ENCODE assay signal across 20 cellular contexts in the genomic region with DNA sequence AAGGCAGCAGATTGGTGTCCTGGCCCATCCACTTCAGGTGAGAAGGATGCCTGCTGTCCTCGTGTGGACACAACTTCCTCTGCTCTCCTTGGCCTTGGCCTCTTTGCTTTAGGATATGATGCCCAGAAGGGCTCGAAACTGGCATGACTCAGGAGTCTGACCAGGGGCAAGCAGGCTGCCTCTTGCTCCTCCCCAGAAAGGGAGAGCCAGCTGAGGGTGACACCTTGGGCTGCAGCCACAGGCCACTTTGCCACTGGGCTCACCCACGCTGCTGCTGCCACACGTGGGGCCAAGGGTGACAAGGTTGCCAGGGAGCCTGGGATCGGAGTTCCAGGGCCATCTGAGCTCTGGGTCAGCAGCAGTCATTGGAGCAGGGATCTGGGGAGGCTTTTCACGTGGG.
DNase-seq lines count a peak whose midpoint lies in the region; ATAC-seq and TF ChIP-seq lines count a peak whose summit lies in the region.
"Had no signal": no experiment of that assay in that cellular context is flagged by ENCODE, and none has a peak within 500 bp of the region (broad histone marks: within the 10 kb centered on the region; RNA-seq: fewer than 3 reads in every experiment).

No MANE protein-coding gene starts in this region.

- peaks cover 29% of the 10 kb centered on the region for H3K27me3 Mint-ChIP-seq in activated T-helper 17 cell treated with anti-CD3 and anti-CD28 coated beads, Interleukin-2, amount 50 U/mL, for 72 hours

- peak overlapping the region; percentile 99 for H3K27ac ChIP-seq in VCaP
- peak overlapping the region in 3 of 4 donors; percentile 77 to 92 (median 79) for H3K27ac ChIP-seq in esophagus squamous epithelium
- peak overlapping the region; percentile 72 to 75 for H3K27ac ChIP-seq in prostate gland
- H3K27ac ChIP-seq in tibial artery = peak overlapping the region; percentile 90 to 93
- H3K27ac ChIP-seq: GM23248, SK-N-MC had no signal

- no peak for DNase-seq in esophagus squamous epithelium (lab: John Stamatoyannopoulos, UW)
- DNase-seq in prostate gland (ENCODE audit: low spot score) = no peak
- no peak for DNase-seq in tibial artery
- DNase-seq in SKM-1 (lab: John Stamatoyannopoulos, UW; ENCODE audit: unreplicated experiment) = no peak
- DNase-seq: GM23248, H9, Kasumi-1, NCI-H1092 treated with DMSO at 0.1 percent for 48 hours, NCI-H1436, NCI-H187, NCI-H524, NCI-H748 treated with DMSO at 0.1 percent for 48 hours, SIG-M5 had no signal

- H3K27me3 ChIP-seq in esophagus squamous epithelium = no peaks in the 10 kb centered on the region
- no peaks in the 10 kb centered on the region for H3K27me3 ChIP-seq in prostate gland (replicated peaks; ENCODE audit: insufficient read depth)
- H3K27me3 ChIP-seq in tibial artery = no peaks in the 10 kb centered on the region

- no peak for ATAC-seq in HG03175 (IDR thresholded peaks at IDR 0.05; ENCODE audit: unreplicated experiment)
- ATAC-seq in activated T-helper 17 cell treated with anti-CD3 and anti-CD28 coated beads, Interleukin-2, amount 50 U/mL, for 72 hours (replicated peaks) = no peak
- ATAC-seq: HepG2 had no signal

- H3K4me1 ChIP-seq in esophagus squamous epithelium (peaks cover 4 to 76% (median 39%) of the 10 kb centered on the region in 3 donors), prostate gland (replicated peaks) (peaks cover 9% of the 10 kb centered on the region), tibial artery (peaks cover 5 to 85% (median 59%) of the 10 kb centered on the region in 4 donors)

- H3K36me3 ChIP-seq in esophagus squamous epithelium (no peaks in the 10 kb centered on the region), prostate gland (no peaks in the 10 kb centered on the region), tibial artery (no peaks in the 10 kb centered on the region)

- 73 to 87% methylated on average over 2 to 4 of the region's 6 CpGs for WGBS in esophagus squamous epithelium, 2 donors
- WGBS in prostate gland = 90% methylated on average over 6 of the region's 6 CpGs

- H3K4me3 ChIP-seq in esophagus squamous epithelium (no peak overlapping the region), prostate gland (no peak overlapping the region), tibial artery (no peak overlapping the region)
- H3K4me3 ChIP-seq: GM23248, SK-N-MC had no signal

- TF ChIP-seq CTCF in VCaP (conservative IDR thresholded peaks at IDR 0.05) (no peak), esophagus squamous epithelium (IDR thresholded peaks at IDR 0.05) (no peak), prostate gland (IDR thresholded peaks at IDR 0.05) (no peak), tibial artery (IDR thresholded peaks at IDR 0.05) (no peak)

- H3K9me3 Mint-ChIP-seq in activated T-helper 17 cell treated with anti-CD3 and anti-CD28 coated beads, Interleukin-2, amount 50 U/mL, for 72 hours = peaks cover 5% of the 10 kb centered on the region
- H3K9me3 Mint-ChIP-seq: H9 had no signal

- H3K9me3 ChIP-seq in esophagus squamous epithelium (no peaks in the 10 kb centered on the region), prostate gland (no peaks in the 10 kb centered on the region), tibial artery (no peaks in the 10 kb centered on the region)

- no peaks in the 10 kb centered on the region for H3K4me1 Mint-ChIP-seq in activated T-helper 17 cell treated with anti-CD3 and anti-CD28 coated beads, Interleukin-2, amount 50 U/mL, for 72 hours
- H3K4me1 Mint-ChIP-seq: B cell, CD14-positive monocyte had no signal

- no peaks in the 10 kb centered on the region for H3K36me3 Mint-ChIP-seq in activated T-helper 17 cell treated with anti-CD3 and anti-CD28 coated beads, Interleukin-2, amount 50 U/mL, for 72 hours (ENCODE audit: low read depth)
- H3K36me3 Mint-ChIP-seq: CD14-positive monocyte had no signal

- intact Hi-C loops in esophagus squamous epithelium (cut with DNase I) (no loop called here), prostate gland (cut with DNase I) (no loop called here), tibial artery (cut with DNase I; ENCODE audit: low total_unique reads) (no loop called here)

- no peak overlapping the region for H3K4me3 Mint-ChIP-seq in activated T-helper 17 cell treated with anti-CD3 and anti-CD28 coated beads, Interleukin-2, amount 50 U/mL, for 72 hours
- H3K4me3 Mint-ChIP-seq: B cell, CD14-positive monocyte, H9 had no signal

- TF ChIP-seq POLR2A in esophagus squamous epithelium (IDR thresholded peaks at IDR 0.05) = no peak
- TF ChIP-seq POLR2A in prostate gland (IDR thresholded peaks at IDR 0.05) = no peak

- H3K27ac Mint-ChIP-seq in activated T-helper 17 cell treated with anti-CD3 and anti-CD28 coated beads, Interleukin-2, amount 50 U/mL, for 72 hours = no peak overlapping the region
- H3K27ac Mint-ChIP-seq: B cell, H9 had no signal
